1 cellular context compared by ENCODE assay signal in genomic region chrX:129808829-129809745, GRCh38.
TF ChIP-seq lines count a peak whose summit lies in the region.

No MANE protein-coding gene starts in this region.

TF ChIP-seq in GM23338, 12 proteins besides CTCF, POLR2A, EP300 and RAD21 (continued from another document):
- TF ChIP-seq ZNF462 (CRISPR knock-in tag; IDR thresholded peaks at IDR 0.05) (no peak), STAT1 (IDR thresholded peaks at IDR 0.05; ENCODE audit: unreplicated experiment) (no peak), POLR2AphosphoS5 (IDR thresholded peaks at IDR 0.05; ENCODE audit: low read depth) (no peak), EZH2 (IDR thresholded peaks at IDR 0.05; ENCODE audit: low read depth, unreplicated experiment) (no peak), ZNF114 (CRISPR knock-in tag; IDR thresholded peaks at IDR 0.05) (no peak), REST (IDR thresholded peaks at IDR 0.05; ENCODE audit: unreplicated experiment) (no peak), ZNF331 (CRISPR knock-in tag; IDR thresholded peaks at IDR 0.05; ENCODE audit: low read depth) (no peak), EZH2phosphoT487 (IDR thresholded peaks at IDR 0.05; ENCODE audit: unreplicated experiment) (no peak), NANOG (IDR thresholded peaks at IDR 0.05; ENCODE audit: borderline replicate concordance) (no peak)
TF ChIP-seq in GM23338: peak in this region for 0.
